ENCODE assay signal across 8 cellular contexts in genomic region chr17:7613769-7614421, GRCh38.
DNase-seq lines count a peak whose midpoint lies in the region; ATAC-seq lines count a peak whose summit lies in the region.

No MANE protein-coding gene starts in this region.

- H3K4me1 ChIP-seq in ES-I3 (ENCODE audit: insufficient read depth, low read length) (no peaks in the 10 kb centered on the region; the same call in 1 of the 2 replicates), mucosa of rectum (ENCODE audit: control insufficient read depth in 2 of 2, insufficient read depth in 2 of 2, low read length in 2 of 2) (peaks cover 16 to 17% of the 10 kb centered on the region in 2 donors)

- peak overlapping the region; percentile 81 to 90 for H3K4me3 ChIP-seq in mucosa of rectum (ENCODE audit: low read length in 2 of 2)

- no peak for ATAC-seq in GM21529 (IDR thresholded peaks at IDR 0.05; ENCODE audit: unreplicated experiment)
- ATAC-seq in activated CD4-positive, CD25-positive, alpha-beta regulatory T cell treated with anti-CD3 and anti-CD28 coated beads, Interleukin-2, amount 50 U/mL, for 24 hours: no peak

- H3K9me3 ChIP-seq in ES-I3 (ENCODE audit: control insufficient read depth, insufficient read depth, low read length) (no peaks in the 10 kb centered on the region), mucosa of rectum (ENCODE audit: control insufficient read depth in 2 of 2, low read length in 2 of 2) (no peaks in the 10 kb centered on the region)

- DNase-seq in LoVo (ENCODE audit: low spot score): peak; percentile 41
- peak in 1 of 61 donors; percentile 20 for DNase-seq in caudate nucleus (lab: John Stamatoyannopoulos, UW)
- DNase-seq in medulla oblongata (ENCODE audit: extremely low spot score): no peak
- no peak for DNase-seq in DMS153 (lab: John Stamatoyannopoulos, UW)

- H3K27ac ChIP-seq in caudate nucleus (ENCODE audit: low read depth, low read length) (peak overlapping the region; percentile 44), mucosa of rectum (ENCODE audit: low read depth in 2 of 2, low read length in 2 of 2) (peak overlapping the region; percentile 85 to 90)

- H3K27me3 ChIP-seq in mucosa of rectum (ENCODE audit: control insufficient read depth in 2 of 2, insufficient read depth in 2 of 2, low read length in 2 of 2): no peaks in the 10 kb centered on the region

- H3K9ac ChIP-seq in ES-I3 (ENCODE audit: low read depth, low read length): peak overlapping the region; percentile 84
- H3K9ac ChIP-seq in mucosa of rectum (ENCODE audit: low read depth in 1 of 2, low read length in 2 of 2): peak overlapping the region; percentile 80 to 93

- H3K36me3 ChIP-seq in ES-I3 (ENCODE audit: insufficient read depth, low read length) (no peaks in the 10 kb centered on the region), mucosa of rectum (ENCODE audit: control insufficient read depth in 2 of 2, insufficient read depth in 2 of 2, low read length in 2 of 2) (peaks cover 0 to 2% of the 10 kb centered on the region in 2 donors)
